Comparison of ENCODE assay signal across 11 cellular contexts in genomic region chr22:19896665-19897355, GRCh38. TPM values are rescaled to one million over a fixed set of nuclear protein-coding genes. Genes with fewer than 3 reads are reported as not detected.
DNase-seq lines count a peak whose midpoint lies in the region; ATAC-seq and TF ChIP-seq lines count a peak whose summit lies in the region.
"Had no signal": no experiment of that assay in that cellular context is flagged by ENCODE, and none has a peak within 500 bp of the region (broad histone marks: within the 10 kb centered on the region; RNA-seq: fewer than 3 reads in every experiment).

No MANE protein-coding gene starts in this region.

- no peak overlapping the region for H3K4ac ChIP-seq in mesenchymal stem cell (ENCODE audit: low read depth in 1 of 2, low read length in 2 of 2)

- no peak overlapping the region for H3K4me3 ChIP-seq in mesenchymal stem cell (ENCODE audit: insufficient read depth in 1 of 2, low read depth in 1 of 2, low read length in 2 of 2)

- 0 out of 2 replicates have a peak, but pooled peaks have one; percentile 15 for TF ChIP-seq CTCF in GM12874 (IDR thresholded peaks at IDR 0.05; ENCODE audit: insufficient read depth, low read depth, low read length)
- TF ChIP-seq CTCF in activated CD8-positive, alpha-beta T cell treated with anti-CD3 and anti-CD28 coated beads for 36 hours (IDR thresholded peaks at IDR 0.05), result no peak

- H3K27ac ChIP-seq in mesenchymal stem cell (ENCODE audit: low read length, poor library complexity, severe bottlenecking), result no peak overlapping the region

- H3K36me3 ChIP-seq in mesenchymal stem cell (ENCODE audit: control insufficient read depth in 1 of 2, insufficient read depth in 2 of 2, low read depth in 1 of 2, low read length in 2 of 2), result peaks cover 25 to 43% of the 10 kb centered on the region in 2 experiments

- H3K18ac ChIP-seq in mesenchymal stem cell (ENCODE audit: low read depth in 1 of 2, low read length in 2 of 2), result peak overlapping the region in 1 of 2 experiments; percentile 14

- peaks cover 23% of the 10 kb centered on the region for H3K4me1 ChIP-seq in mesenchymal stem cell (ENCODE audit: control insufficient read depth, insufficient read depth, low read depth, low read length)

- peak overlapping the region; percentile 52 for H4K91ac ChIP-seq in mesenchymal stem cell (ENCODE audit: low read length)

- peak; percentile 40 for ATAC-seq in activated CD8-positive, alpha-beta T cell treated with anti-CD3 and anti-CD28 coated beads for 36 hours
- no peak for ATAC-seq in HG03571 (IDR thresholded peaks at IDR 0.05; ENCODE audit: unreplicated experiment)
- ATAC-seq: effector memory CD8-positive, alpha-beta T cell; T-helper 17 cell had no signal

- H3K23ac ChIP-seq in mesenchymal stem cell (ENCODE audit: low read length in 2 of 2), result peak overlapping the region in 1 of 2 experiments; percentile 40

- no peak overlapping the region for H2BK120ac ChIP-seq in mesenchymal stem cell (ENCODE audit: low read depth, low read length)

- H3K14ac ChIP-seq in mesenchymal stem cell (ENCODE audit: low read length in 2 of 2), result peak overlapping the region in 1 of 2 experiments; percentile 59

- no peaks in the 10 kb centered on the region for H3K9me3 Mint-ChIP-seq in activated CD4-positive, alpha-beta memory T cell treated with anti-CD3 and anti-CD28 coated beads for 36 hours
- H3K9me3 Mint-ChIP-seq in activated CD4-positive, alpha-beta memory T cell treated with anti-CD3 and anti-CD28 coated beads, Interleukin-2, amount 10 ng/mL, durations not matched to agents 7 days and 5 days, result no peaks in the 10 kb centered on the region
- no peaks in the 10 kb centered on the region for H3K9me3 Mint-ChIP-seq in activated CD8-positive, alpha-beta T cell treated with anti-CD3 and anti-CD28 coated beads for 36 hours
- H3K9me3 Mint-ChIP-seq: effector memory CD8-positive, alpha-beta T cell had no signal

- H3K9ac ChIP-seq in mesenchymal stem cell (ENCODE audit: low read length), result no peak overlapping the region

- H3K79me1 ChIP-seq in mesenchymal stem cell (replicated peaks; ENCODE audit: low read length, poor library complexity, severe bottlenecking), result no peaks in the 10 kb centered on the region

- no peak overlapping the region for H2AFZ ChIP-seq in mesenchymal stem cell (ENCODE audit: low read depth, low read length)

- no peak overlapping the region for H2BK12ac ChIP-seq in mesenchymal stem cell (ENCODE audit: low read length in 2 of 2)

- H3K4me1 Mint-ChIP-seq in activated CD4-positive, alpha-beta memory T cell treated with anti-CD3 and anti-CD28 coated beads for 36 hours (ENCODE audit: low read depth), result peaks cover 28% of the 10 kb centered on the region
- H3K4me1 Mint-ChIP-seq in activated CD4-positive, alpha-beta memory T cell treated with anti-CD3 and anti-CD28 coated beads, Interleukin-2, amount 10 ng/mL, durations not matched to agents 7 days and 5 days, result peaks cover 14% of the 10 kb centered on the region
- peaks cover 51% of the 10 kb centered on the region for H3K4me1 Mint-ChIP-seq in activated CD8-positive, alpha-beta T cell treated with anti-CD3 and anti-CD28 coated beads for 36 hours (ENCODE audit: low read depth)

- H4K8ac ChIP-seq in mesenchymal stem cell (ENCODE audit: low read length), result peak overlapping the region; percentile 1

- no peak overlapping the region for H3K27ac Mint-ChIP-seq in activated CD4-positive, alpha-beta memory T cell treated with anti-CD3 and anti-CD28 coated beads for 36 hours
- H3K27ac Mint-ChIP-seq in activated CD4-positive, alpha-beta memory T cell treated with anti-CD3 and anti-CD28 coated beads, Interleukin-2, amount 10 ng/mL, durations not matched to agents 7 days and 5 days, result no peak overlapping the region
- H3K27ac Mint-ChIP-seq in activated CD8-positive, alpha-beta T cell treated with anti-CD3 and anti-CD28 coated beads for 36 hours, result peak overlapping the region; percentile 55

- POLR2A ChIA-PET in activated CD4-positive, alpha-beta memory T cell treated with anti-CD3 and anti-CD28 coated beads for 36 hours (lab: Charles Lee), result interaction anchor here (0.6 kb wide), 1 partner anchor 791 kb away, joined by 3 read pairs; no protein-coding TSS in a partner anchor
- POLR2A ChIA-PET in activated CD4-positive, alpha-beta memory T cell treated with anti-CD3 and anti-CD28 coated beads, Interleukin-2, amount 10 ng/mL, durations not matched to agents 7 days and 5 days (lab: Charles Lee), result interaction anchor here (0.9 to 1.0 kb wide), 2 partner anchors 10 to 41 kb away, joined by 3 read pairs; no protein-coding TSS in a partner anchor
- POLR2A ChIA-PET in activated CD8-positive, alpha-beta T cell treated with anti-CD3 and anti-CD28 coated beads for 36 hours (lab: Charles Lee), result interaction anchor here (0.9 to 1.9 kb wide), 7 partner anchors 8 to 44 kb away, joined by 3 to 9 read pairs (median 3); partner anchors contain the start of genes COMT, GNB1L, RTL10 and TXNRD2

- H3K36me3 Mint-ChIP-seq in activated CD4-positive, alpha-beta memory T cell treated with anti-CD3 and anti-CD28 coated beads for 36 hours, result peaks cover 2% of the 10 kb centered on the region
- H3K36me3 Mint-ChIP-seq in activated CD4-positive, alpha-beta memory T cell treated with anti-CD3 and anti-CD28 coated beads, Interleukin-2, amount 10 ng/mL, durations not matched to agents 7 days and 5 days (ENCODE audit: low read depth), result no peaks in the 10 kb centered on the region
- H3K36me3 Mint-ChIP-seq in activated CD8-positive, alpha-beta T cell treated with anti-CD3 and anti-CD28 coated beads for 36 hours (ENCODE audit: low read depth), result peaks cover 10% of the 10 kb centered on the region

- no peaks in the 10 kb centered on the region for H3K9me3 ChIP-seq in mesenchymal stem cell (ENCODE audit: control insufficient read depth, low read length)

- H2BK5ac ChIP-seq in mesenchymal stem cell (ENCODE audit: low read depth, low read length, poor library complexity, severe bottlenecking), result no peak overlapping the region

- H2AK5ac ChIP-seq in mesenchymal stem cell (ENCODE audit: low read length, severe bottlenecking), result no peak overlapping the region

- no peaks in the 10 kb centered on the region for H3K27me3 ChIP-seq in mesenchymal stem cell (ENCODE audit: control insufficient read depth in 1 of 2, insufficient read depth in 1 of 2, low read length in 2 of 2)

- CTCF ChIA-PET in activated CD4-positive, alpha-beta memory T cell treated with anti-CD3 and anti-CD28 coated beads for 36 hours (lab: Charles Lee), result interaction anchor here (0.8 to 1.8 kb wide), 3 partner anchors 13 to 167 kb away, joined by 3 to 8 read pairs (median 6); no protein-coding TSS in a partner anchor
- CTCF ChIA-PET in activated CD4-positive, alpha-beta memory T cell treated with anti-CD3 and anti-CD28 coated beads, Interleukin-2, amount 10 ng/mL, durations not matched to agents 7 days and 5 days (lab: Charles Lee), result interaction anchor here (1.2 kb wide), 1 partner anchor 14 kb away, joined by 3 read pairs; no protein-coding TSS in a partner anchor
- CTCF ChIA-PET in activated CD8-positive, alpha-beta T cell treated with anti-CD3 and anti-CD28 coated beads for 36 hours (lab: Charles Lee), result interaction anchor here (0.9 to 4.3 kb wide), 9 partner anchors 9 to 167 kb away, joined by 3 to 21 read pairs (median 5); no protein-coding TSS in a partner anchor

- 92% methylated on average over 15 of the region's 15 CpGs for WGBS in mesenchymal stem cell

- no peak overlapping the region for H3K4me2 ChIP-seq in mesenchymal stem cell (ENCODE audit: low read length, poor library complexity, severe bottlenecking)

- peak; percentile 23 for DNase-seq in activated CD4-positive, alpha-beta memory T cell treated with anti-CD3 and anti-CD28 coated beads for 36 hours
- no peak for DNase-seq in activated CD4-positive, alpha-beta memory T cell treated with anti-CD3 and anti-CD28 coated beads, Interleukin-2, amount 10 ng/mL, durations not matched to agents 7 days and 5 days
- DNase-seq in activated CD8-positive, alpha-beta T cell treated with anti-CD3 and anti-CD28 coated beads for 36 hours, result peak; percentile 70
- DNase-seq in mesenchymal stem cell (no peak), NCI-H345 treated with DMSO at 0.1 percent for 48 hours (lab: John Stamatoyannopoulos, UW; ENCODE audit: unreplicated experiment) (no peak), amniotic stem cell (lab: John Stamatoyannopoulos, UW) (no peak)
- DNase-seq: effector memory CD8-positive, alpha-beta T cell; foreskin melanocyte; T-helper 17 cell had no signal

- no peaks in the 10 kb centered on the region for H3K27me3 Mint-ChIP-seq in activated CD4-positive, alpha-beta memory T cell treated with anti-CD3 and anti-CD28 coated beads for 36 hours
- no peaks in the 10 kb centered on the region for H3K27me3 Mint-ChIP-seq in activated CD4-positive, alpha-beta memory T cell treated with anti-CD3 and anti-CD28 coated beads, Interleukin-2, amount 10 ng/mL, durations not matched to agents 7 days and 5 days
- H3K27me3 Mint-ChIP-seq in activated CD8-positive, alpha-beta T cell treated with anti-CD3 and anti-CD28 coated beads for 36 hours, result no peaks in the 10 kb centered on the region
- H3K27me3 Mint-ChIP-seq: effector memory CD8-positive, alpha-beta T cell; T-helper 17 cell had no signal

- no peak overlapping the region for H2BK15ac ChIP-seq in mesenchymal stem cell (ENCODE audit: low read depth, poor library complexity, severe bottlenecking)

- no peak overlapping the region for H3K4me3 Mint-ChIP-seq in activated CD4-positive, alpha-beta memory T cell treated with anti-CD3 and anti-CD28 coated beads for 36 hours
- H3K4me3 Mint-ChIP-seq in activated CD4-positive, alpha-beta memory T cell treated with anti-CD3 and anti-CD28 coated beads, Interleukin-2, amount 10 ng/mL, durations not matched to agents 7 days and 5 days, result no peak overlapping the region
- H3K4me3 Mint-ChIP-seq in activated CD8-positive, alpha-beta T cell treated with anti-CD3 and anti-CD28 coated beads for 36 hours, result no peak overlapping the region
- H3K4me3 Mint-ChIP-seq: effector memory CD8-positive, alpha-beta T cell; T-helper 17 cell had no signal

- intact Hi-C loops in activated CD4-positive, alpha-beta memory T cell treated with anti-CD3 and anti-CD28 coated beads for 36 hours (cut with micrococcal nuclease), result no loop called here
- intact Hi-C loops in activated CD8-positive, alpha-beta T cell treated with anti-CD3 and anti-CD28 coated beads for 36 hours (cut with micrococcal nuclease), result no loop called here

RNA-seq across cellular contexts. Expression of gene GNB1L, which starts 42.1 kb away (rescaled TPM):
- 10 to 100 TPM; 11.3 to 12.3 TPM for total RNA-seq in activated CD4-positive, alpha-beta memory T cell treated with anti-CD3 and anti-CD28 coated beads for 36 hours
- total RNA-seq in activated CD4-positive, alpha-beta memory T cell treated with anti-CD3 and anti-CD28 coated beads, Interleukin-2, amount 10 ng/mL, durations not matched to agents 7 days and 5 days, result 1 to 10 TPM; 7.4 to 8.7 TPM
- 10 to 100 TPM; 16.2 to 17.4 TPM for total RNA-seq in activated CD8-positive, alpha-beta T cell treated with anti-CD3 and anti-CD28 coated beads for 36 hours
- polyA plus RNA-seq in mesenchymal stem cell (2013, experiment 1 of 2), result 3.9 TPM
- polyA plus RNA-seq in mesenchymal stem cell (2013, experiment 2 of 2), result 3.9 TPM

RNA-seq across cellular contexts. Expression of gene RTL10, which starts 42.1 kb away (rescaled TPM):
- 10 to 100 TPM; 11.5 to 13.5 TPM for total RNA-seq in activated CD4-positive, alpha-beta memory T cell treated with anti-CD3 and anti-CD28 coated beads for 36 hours
- total RNA-seq in activated CD4-positive, alpha-beta memory T cell treated with anti-CD3 and anti-CD28 coated beads, Interleukin-2, amount 10 ng/mL, durations not matched to agents 7 days and 5 days, result 10 to 100 TPM; 13.3 to 13.5 TPM
- total RNA-seq in activated CD8-positive, alpha-beta T cell treated with anti-CD3 and anti-CD28 coated beads for 36 hours, result 10 to 100 TPM; 14.7 to 17.4 TPM
- 6.4 TPM for polyA plus RNA-seq in mesenchymal stem cell (2013, experiment 1 of 2)
- polyA plus RNA-seq in mesenchymal stem cell (2013, experiment 2 of 2), result 7.2 TPM

RNA-seq across cellular contexts. Expression of gene COMT, which starts 44.8 kb away (rescaled TPM):
- total RNA-seq in activated CD4-positive, alpha-beta memory T cell treated with anti-CD3 and anti-CD28 coated beads for 36 hours, result 10 to 100 TPM; 61.7 to 66.1 TPM
- total RNA-seq in activated CD4-positive, alpha-beta memory T cell treated with anti-CD3 and anti-CD28 coated beads, Interleukin-2, amount 10 ng/mL, durations not matched to agents 7 days and 5 days, result 10 to 100 TPM; 78.7 to 79.3 TPM
- 10 to 100 TPM; 70.7 to 74.5 TPM for total RNA-seq in activated CD8-positive, alpha-beta T cell treated with anti-CD3 and anti-CD28 coated beads for 36 hours
- 51.6 TPM for polyA plus RNA-seq in mesenchymal stem cell (2013, experiment 1 of 2)
- 55.0 TPM for polyA plus RNA-seq in mesenchymal stem cell (2013, experiment 2 of 2)

RNA-seq across cellular contexts. Expression of gene TXNRD2, which starts 44.8 kb away (rescaled TPM):
- 10 to 100 TPM; 23.3 to 23.4 TPM for total RNA-seq in activated CD4-positive, alpha-beta memory T cell treated with anti-CD3 and anti-CD28 coated beads for 36 hours
- 10 to 100 TPM; 18.9 to 19.1 TPM for total RNA-seq in activated CD4-positive, alpha-beta memory T cell treated with anti-CD3 and anti-CD28 coated beads, Interleukin-2, amount 10 ng/mL, durations not matched to agents 7 days and 5 days
- total RNA-seq in activated CD8-positive, alpha-beta T cell treated with anti-CD3 and anti-CD28 coated beads for 36 hours, result 10 to 100 TPM; 18.0 to 18.5 TPM
- polyA plus RNA-seq in mesenchymal stem cell (2013, experiment 1 of 2), result 5.8 TPM
- 6.0 TPM for polyA plus RNA-seq in mesenchymal stem cell (2013, experiment 2 of 2)

Comparison
In these comparisons a context has a peak if more than half of its experiments do, and no peak if none do; other contexts are left out.
1. DNase-seq: peak in activated CD4-positive, alpha-beta memory T cell treated with anti-CD3 and anti-CD28 coated beads for 36 hours (single experiment) and activated CD8-positive, alpha-beta T cell treated with anti-CD3 and anti-CD28 coated beads for 36 hours (single experiment); none in activated CD4-positive, alpha-beta memory T cell treated with anti-CD3 and anti-CD28 coated beads, Interleukin-2, amount 10 ng/mL, durations not matched to agents 7 days and 5 days (single experiment), mesenchymal stem cell (single experiment), NCI-H345 treated with DMSO at 0.1 percent for 48 hours (single experiment) and amniotic stem cell (single experiment).